Comparison of ENCODE assay signal across 23 cellular contexts in the genomic region with DNA sequence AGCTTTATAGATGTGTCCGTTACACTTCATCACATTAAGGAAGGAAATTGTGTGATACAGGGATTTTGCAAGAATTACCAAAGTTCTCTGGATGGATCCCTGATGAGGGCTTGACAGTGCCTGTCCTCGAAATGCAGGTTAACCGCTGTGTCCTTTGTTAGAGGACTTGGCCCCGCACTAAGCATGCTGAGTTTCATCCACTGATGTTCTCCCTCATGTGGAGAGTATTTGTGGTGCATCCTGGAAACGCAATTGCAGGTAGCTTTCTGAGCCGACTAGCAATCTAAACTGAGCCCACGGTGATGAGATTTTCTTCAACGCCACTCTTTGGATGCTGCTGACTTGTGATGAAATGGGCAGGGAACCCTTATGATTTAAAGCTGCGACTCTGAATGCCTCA.
A peak's percentile ranks its signal among the peaks of the same experiment; 100 is the strongest.
DNase-seq lines count a peak whose midpoint lies in the region; ATAC-seq, FAIRE-seq and TF ChIP-seq lines count a peak whose summit lies in the region.
"Had no signal": no experiment of that assay in that cellular context is flagged by ENCODE, and none has a peak within 500 bp of the region (broad histone marks: within the 10 kb centered on the region; RNA-seq: fewer than 3 reads in every experiment).

No MANE protein-coding gene starts in this region.

- H3K4me2 ChIP-seq in BLaER1 (peak overlapping the region; percentile 51), K562 (ENCODE audit: insufficient read depth, low read length) (no peak overlapping the region)

- CTCF ChIA-PET in K562 (lab: Yijun Ruan, JAX; ENCODE audit: low intra/inter-chr PET ratio), result no interaction called here

- DNase-seq in HuH-7 (ENCODE audit: low spot score), result peak; percentile 17
- peak in 1 of 4 experiments; percentile 6 for DNase-seq in K562 (ENCODE audit: extremely low read depth in 1 of 4, low spot score in 3 of 4)
- DNase-seq in left kidney (ENCODE audit: low read depth, low spot score), result peak; percentile 13
- no peak for DNase-seq in RKO (ENCODE audit: low spot score)
- DNase-seq in Kasumi-1 (lab: John Stamatoyannopoulos, UW), result no peak
- no peak for DNase-seq in NCI-H1436 treated with DMSO at 0.1 percent for 48 hours (lab: John Stamatoyannopoulos, UW)
- DNase-seq: activated CD8-positive, alpha-beta T cell treated with anti-CD3 and anti-CD28 coated beads, Interleukin-2, amount 10 ng/mL, durations not matched to agents 7 days and 5 days; activated T-cell treated with anti-CD3 and anti-CD28 coated beads, Interleukin-2, amount 50 U/mL, for 48 hours; GF-D8; GOT3; islet precursor cell; Karpas-422; NCI-H1436; NCI-H446; Right ventricle myocardium superior; stimulated activated naive CD4-positive, alpha-beta T cell; transverse colon had no signal

- peaks cover 35% of the 10 kb centered on the region for H3K4me1 ChIP-seq in BLaER1
- peaks cover 4 to 5% of the 10 kb centered on the region in 2 experiments; a peak in 2 of 5 replicates for H3K4me1 ChIP-seq in K562 (replicated peaks in 1 of 2; ENCODE audit: control insufficient read depth in 2 of 2, insufficient read depth in 2 of 2, low read length in 2 of 2)
- H3K4me1 ChIP-seq: right atrium auricular region, transverse colon had no signal

- H3K27me3 ChIP-seq in BLaER1 (no peaks in the 10 kb centered on the region), K562 (ENCODE audit: control insufficient read depth in 2 of 2, insufficient read depth in 2 of 2, low read length in 2 of 2) (peaks cover 30 to 40% of the 10 kb centered on the region in 2 experiments)
- H3K27me3 ChIP-seq: right atrium auricular region had no signal

- BruUV-seq in K562 (replicated peaks; lab: Mats Ljungman, UMichigan), result no TSS peak

- peak in 2 of 3 experiments; percentile 15 to 26; a peak in 3 of 6 replicates for TF ChIP-seq CTCF in K562 (IDR thresholded peaks at IDR 0.05 in 2 of 3, conservative IDR thresholded peaks at IDR 0.05 in 1 of 3; ENCODE audit: insufficient read depth in 2 of 3, low read depth in 1 of 3, low read length in 3 of 3)

- H3K9me3 ChIP-seq in BLaER1 (no peaks in the 10 kb centered on the region), K562 (replicated peaks; ENCODE audit: control insufficient read depth, insufficient read depth, low read depth, low read length) (no peaks in the 10 kb centered on the region)
- H3K9me3 ChIP-seq: right atrium auricular region, transverse colon had no signal

- in situ Hi-C loops in K562 (cut with MboI), result no loop called here

- H3K4me3 ChIP-seq in BLaER1, result no peak overlapping the region
- H3K4me3 ChIP-seq in K562, result no peak overlapping the region
- H3K4me3 ChIP-seq: right atrium auricular region, transverse colon had no signal

- TF ChIP-seq RAD21 in K562 (CRISPR knock-in tag; conservative IDR thresholded peaks at IDR 0.05 in 1 of 2, IDR thresholded peaks at IDR 0.05 in 1 of 2), result 0 out of 4 replicates have a peak, but pooled peaks of 1 of the 2 experiments have one; percentile 5

- no peaks in the 10 kb centered on the region for H4K20me1 ChIP-seq in BLaER1
- peaks cover 2% of the 10 kb centered on the region; the same call in 1 of the 2 replicates for H4K20me1 ChIP-seq in K562 (replicated peaks; ENCODE audit: control insufficient read depth, insufficient read depth, low read length)

- intact Hi-C loops in K562 (cut with micrococcal nuclease), result no loop called here

- H3K27ac ChIP-seq in BLaER1 (no peak overlapping the region), K562 (ENCODE audit: extremely low read depth, low read depth, low read length) (no peak overlapping the region)
- H3K27ac ChIP-seq: right atrium auricular region, transverse colon, VCaP had no signal

- H3K9me1 ChIP-seq in K562 (ENCODE audit: control insufficient read depth, insufficient read depth, low read length), result no peaks in the 10 kb centered on the region

- ATAC-seq in K562 (peak; percentile 51), GM21367 (IDR thresholded peaks at IDR 0.05; ENCODE audit: unreplicated experiment) (no peak)
- ATAC-seq: activated CD8-positive, alpha-beta T cell treated with anti-CD3 and anti-CD28 coated beads, Interleukin-2, amount 10 ng/mL, durations not matched to agents 7 days and 5 days; activated naive CD4-positive, alpha-beta T cell treated with anti-CD3 and anti-CD28 coated beads, Interleukin-2, amount 50 U/mL, for 72 hours; esophagus mucosa had no signal

- H3K9ac ChIP-seq in BLaER1, result no peak overlapping the region
- H3K9ac ChIP-seq in K562 (ENCODE audit: insufficient read depth in 1 of 2, low read depth in 2 of 2, low read length in 2 of 2), result no peak overlapping the region

- no peak for TF ChIP-seq POLR2A in K562 (conservative IDR thresholded peaks at IDR 0.05)

- no peak for FAIRE-seq in K562 (lab: Jason Lieb, UNC)

- no peaks in the 10 kb centered on the region for H3K79me2 ChIP-seq in K562 (ENCODE audit: control insufficient read depth, insufficient read depth, low read length)

- H3K36me3 ChIP-seq in BLaER1 (peaks cover 38% of the 10 kb centered on the region), K562 (ENCODE audit: control insufficient read depth, insufficient read depth, low read length) (no peaks in the 10 kb centered on the region)
- H3K36me3 ChIP-seq: right atrium auricular region, transverse colon had no signal

- no peak for TF ChIP-seq EP300 in K562 (IDR thresholded peaks at IDR 0.05; ENCODE audit: low read length)

- POLR2A ChIA-PET in K562 (lab: Yijun Ruan, JAX), result interaction anchor here (0.7 to 0.8 kb wide), 2 partner anchors 8 to 635 kb away, joined by 3 read pairs; no protein-coding TSS in a partner anchor

- WGBS in K562 (ENCODE audit: insufficient coverage, low coverage, missing lambda C conversion rate), result 2% methylated on average over 9 of the region's 9 CpGs

- no peak overlapping the region for H2AFZ ChIP-seq in K562 (ENCODE audit: low read depth, low read length)

TF ChIP-seq in K562, 482 proteins besides CTCF, POLR2A, EP300 and RAD21:
- TF ChIP-seq GTF2A2 (tag; IDR thresholded peaks at IDR 0.05), result no peak
- TF ChIP-seq SMC3 (conservative IDR thresholded peaks at IDR 0.05; ENCODE audit: insufficient read depth, low read depth, low read length), result 0 out of 2 replicates have a peak, but pooled peaks have one; percentile 10
- TF ChIP-seq, protein P1, sequence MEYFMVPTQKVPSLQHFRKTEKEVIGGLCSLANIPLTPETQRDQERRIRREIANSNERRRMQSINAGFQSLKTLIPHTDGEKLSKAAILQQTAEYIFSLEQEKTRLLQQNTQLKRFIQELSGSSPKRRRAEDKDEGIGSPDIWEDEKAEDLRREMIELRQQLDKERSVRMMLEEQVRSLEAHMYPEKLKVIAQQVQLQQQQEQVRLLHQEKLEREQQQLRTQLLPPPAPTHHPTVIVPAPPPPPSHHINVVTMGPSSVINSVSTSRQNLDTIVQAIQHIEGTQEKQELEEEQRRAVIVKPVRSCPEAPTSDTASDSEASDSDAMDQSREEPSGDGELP (CRISPR knock-in tag; IDR thresholded peaks at IDR 0.05; ENCODE audit: borderline replicate concordance), result no peak
- TF ChIP-seq CBFA2T3 (IDR thresholded peaks at IDR 0.05), result 0 out of 2 replicates have a peak, but pooled peaks have one; percentile 15
- TF ChIP-seq, protein P2, sequence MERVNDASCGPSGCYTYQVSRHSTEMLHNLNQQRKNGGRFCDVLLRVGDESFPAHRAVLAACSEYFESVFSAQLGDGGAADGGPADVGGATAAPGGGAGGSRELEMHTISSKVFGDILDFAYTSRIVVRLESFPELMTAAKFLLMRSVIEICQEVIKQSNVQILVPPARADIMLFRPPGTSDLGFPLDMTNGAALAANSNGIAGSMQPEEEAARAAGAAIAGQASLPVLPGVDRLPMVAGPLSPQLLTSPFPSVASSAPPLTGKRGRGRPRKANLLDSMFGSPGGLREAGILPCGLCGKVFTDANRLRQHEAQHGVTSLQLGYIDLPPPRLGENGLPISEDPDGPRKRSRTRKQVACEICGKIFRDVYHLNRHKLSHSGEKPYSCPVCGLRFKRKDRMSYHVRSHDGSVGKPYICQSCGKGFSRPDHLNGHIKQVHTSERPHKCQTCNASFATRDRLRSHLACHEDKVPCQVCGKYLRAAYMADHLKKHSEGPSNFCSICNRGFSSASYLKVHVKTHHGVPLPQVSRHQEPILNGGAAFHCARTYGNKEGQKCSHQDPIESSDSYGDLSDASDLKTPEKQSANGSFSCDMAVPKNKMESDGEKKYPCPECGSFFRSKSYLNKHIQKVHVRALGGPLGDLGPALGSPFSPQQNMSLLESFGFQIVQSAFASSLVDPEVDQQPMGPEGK (CRISPR knock-in tag; IDR thresholded peaks at IDR 0.05; ENCODE audit: borderline replicate concordance), result no peak

Comparison
In these comparisons a context has a peak if more than half of its experiments do, and no peak if none do; other contexts are left out.
1. DNase-seq: peak in HuH-7 (single experiment) and left kidney (single experiment); none in RKO (single experiment), Kasumi-1 (0 of 2) and NCI-H1436 treated with DMSO at 0.1 percent for 48 hours (single experiment).